ENCODE assay signal across 17 cellular contexts in genomic region chr14:41986726-41987125, GRCh38.
DNase-seq lines count a peak whose midpoint lies in the region; ATAC-seq and TF ChIP-seq lines count a peak whose summit lies in the region.
"Had no signal": no experiment of that assay in that cellular context is flagged by ENCODE, and none has a peak within 500 bp of the region (broad histone marks: within the 10 kb centered on the region; RNA-seq: fewer than 3 reads in every experiment).

No MANE protein-coding gene starts in this region.

- H3K9me2 ChIP-seq in SU-DHL-6 (replicated peaks; ENCODE audit: insufficient read depth, low read length), result no peaks in the 10 kb centered on the region

- TF ChIP-seq CTCF in SU-DHL-6 (IDR thresholded peaks at IDR 0.05; ENCODE audit: insufficient read depth, low read length, poor library complexity, severe bottlenecking), result no peak
- TF ChIP-seq CTCF in fibroblast of pulmonary artery (IDR thresholded peaks at IDR 0.05; ENCODE audit: low read length, missing control alignments), result no peak

- H3K4me3 ChIP-seq in SU-DHL-6 (ENCODE audit: insufficient read depth, low read length, poor library complexity, severe bottlenecking) (no peak overlapping the region), fibroblast of pulmonary artery (replicated peaks; ENCODE audit: low read depth, low read length) (no peak overlapping the region)

- no peaks in the 10 kb centered on the region for H3F3A ChIP-seq in SU-DHL-6 (ENCODE audit: insufficient read depth)

- H3K4me2 ChIP-seq in SU-DHL-6 (ENCODE audit: low read depth, low read length, poor library complexity, severe bottlenecking), result no peak overlapping the region

- peak overlapping the region; percentile 43 for H2AFZ ChIP-seq in SU-DHL-6 (ENCODE audit: low read depth, low read length, severe bottlenecking)

- no peak overlapping the region for H3K27ac ChIP-seq in SU-DHL-6 (ENCODE audit: low read depth, low read length)

- no peaks in the 10 kb centered on the region for H3K27me3 ChIP-seq in SU-DHL-6 (ENCODE audit: low read length)
- H3K27me3 ChIP-seq: BE2C had no signal

- no peak overlapping the region for H3K9ac ChIP-seq in SU-DHL-6 (ENCODE audit: low read length)

- DNase-seq in Daoy (ENCODE audit: low read depth), result peak; percentile 69
- peak; percentile 53 for DNase-seq in fibroblast of pulmonary artery (ENCODE audit: low read depth)
- no peak for DNase-seq in HuH-7 (ENCODE audit: low spot score)
- no peak for DNase-seq in T-helper 9 cell
- DNase-seq: BE2C; cortex of kidney; DMS79; NCI-H1417 treated with DMSO at 0.1 percent for 48 hours; NCI-H510A treated with DMSO at 0.1 percent for 48 hours; Right ventricle myocardium superior; stimulated activated CD4-positive, alpha-beta T cell treated with anti-CD3 and anti-CD28 coated beads, Interleukin-2, amount 100 ng/mL, for 48 hours; stimulated activated naive CD4-positive, alpha-beta T cell treated with Interleukin-2 at 50 U/mL for 16 hours had no signal

- no peaks in the 10 kb centered on the region for H3K9me3 ChIP-seq in SU-DHL-6 (ENCODE audit: insufficient read depth, low read length)
- H3K9me3 ChIP-seq: BE2C had no signal

- no peaks in the 10 kb centered on the region for H4K20me1 ChIP-seq in SU-DHL-6 (ENCODE audit: low read depth, low read length)

- H3K36me3 ChIP-seq in SU-DHL-6 (ENCODE audit: low read length), result no peaks in the 10 kb centered on the region
- H3K36me3 ChIP-seq: BE2C had no signal

- ATAC-seq in HG03442 (IDR thresholded peaks at IDR 0.05; ENCODE audit: unreplicated experiment) (peak; percentile 48), GM21737 (IDR thresholded peaks at IDR 0.05; ENCODE audit: unreplicated experiment) (no peak), HG03159 (IDR thresholded peaks at IDR 0.05; ENCODE audit: unreplicated experiment) (no peak)
- ATAC-seq: activated naive CD4-positive, alpha-beta T cell treated with anti-CD3 and anti-CD28 coated beads, Interleukin-2, amount 50 U/mL, for 72 hours had no signal

- H3K79me2 ChIP-seq in SU-DHL-6 (ENCODE audit: insufficient read depth, low read length), result no peaks in the 10 kb centered on the region

Comparison
In these comparisons a context has a peak if more than half of its experiments do, and no peak if none do; other contexts are left out.
1. DNase-seq: peak in Daoy (single experiment) and fibroblast of pulmonary artery (single experiment); none in HuH-7 (single experiment) and T-helper 9 cell (single experiment).